In the genomic region with DNA sequence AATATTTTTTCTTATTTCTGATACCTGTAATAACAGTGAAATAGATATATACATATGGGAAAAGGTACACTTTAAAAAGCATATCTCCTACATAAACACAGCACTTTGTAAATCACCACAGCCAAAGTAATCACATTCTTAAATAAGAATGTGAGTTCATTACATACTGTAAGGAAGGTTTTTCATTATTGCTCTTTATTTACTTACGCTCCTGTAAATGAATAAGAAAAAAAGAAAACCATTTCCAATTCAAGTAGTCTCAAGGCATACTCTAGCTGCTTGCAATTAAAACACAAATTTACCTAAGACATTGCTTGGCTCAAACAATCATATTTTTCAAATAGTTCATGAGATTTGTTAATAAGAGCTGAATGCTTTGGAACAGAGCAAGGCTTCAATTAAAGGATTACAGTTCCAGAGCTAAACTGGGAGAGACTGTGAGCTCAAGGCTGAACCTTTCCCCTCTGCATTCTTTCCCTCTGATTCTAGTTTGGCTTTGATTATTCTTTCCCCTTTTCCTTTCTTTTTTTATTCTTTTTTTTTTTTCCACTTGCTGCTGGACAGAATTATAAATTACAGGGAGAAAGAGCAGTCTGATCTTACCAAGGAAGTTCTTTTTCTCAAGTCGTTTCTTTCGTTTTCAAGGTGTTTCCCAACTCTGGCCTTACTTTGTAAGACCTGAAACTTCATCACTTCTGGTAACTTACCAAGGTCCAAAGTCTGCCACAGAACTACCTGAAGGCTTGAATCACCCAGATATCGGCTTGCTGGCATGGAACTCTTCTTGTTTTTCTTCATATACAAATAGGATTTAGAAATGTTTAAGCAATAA, we compare ENCODE assay signal across 8 cellular contexts.
DNase-seq lines count a peak whose midpoint lies in the region; ATAC-seq, FAIRE-seq and TF ChIP-seq lines count a peak whose summit lies in the region.

No MANE protein-coding gene starts in this region.

- no peak for TF ChIP-seq CTCF in breast epithelium (IDR thresholded peaks at IDR 0.05)
- no peak for TF ChIP-seq CTCF in nephron (IDR thresholded peaks at IDR 0.05; ENCODE audit: unreplicated experiment in 3 of 3)
- no peak for TF ChIP-seq CTCF in thyroid gland (IDR thresholded peaks at IDR 0.05)

- H3K9me3 ChIP-seq in breast epithelium = no peaks in the 10 kb centered on the region
- H3K9me3 ChIP-seq in thyroid gland = no peaks in the 10 kb centered on the region

- H3K27me3 Mint-ChIP-seq in nephron (ENCODE audit: low read depth) = no peaks in the 10 kb centered on the region

- FAIRE-seq in G401.6 (lab: Jason Lieb, UNC) = peak; percentile 100

- WGBS in thyroid gland, 2 donors = 67 to 68% methylated on average over 4 of the region's 4 CpGs

- peaks cover 11% of the 10 kb centered on the region for H3K9me3 Mint-ChIP-seq in nephron

- H3K36me3 ChIP-seq in breast epithelium (no peaks in the 10 kb centered on the region), thyroid gland (no peaks in the 10 kb centered on the region)

- H3K4me1 Mint-ChIP-seq in nephron = peaks cover 16% of the 10 kb centered on the region

- H3K4me1 ChIP-seq in breast epithelium (no peaks in the 10 kb centered on the region), thyroid gland (no peaks in the 10 kb centered on the region)

- ATAC-seq in HG03045 (IDR thresholded peaks at IDR 0.05; ENCODE audit: unreplicated experiment) = peak; percentile 49
- ATAC-seq in HG02759 (IDR thresholded peaks at IDR 0.05; ENCODE audit: unreplicated experiment) = no peak

- H3K27ac ChIP-seq in breast epithelium (peak overlapping the region; percentile 7 to 64), thyroid gland (no peak overlapping the region)

- H3K4me3 Mint-ChIP-seq in nephron = no peak overlapping the region

- TF ChIP-seq POLR2A in breast epithelium (IDR thresholded peaks at IDR 0.05) = no peak
- no peak for TF ChIP-seq POLR2A in thyroid gland (IDR thresholded peaks at IDR 0.05)

- peak overlapping the region in 1 of 3 donors; percentile 10 for H3K4me3 ChIP-seq in breast epithelium
- no peak overlapping the region for H3K4me3 ChIP-seq in thyroid gland (replicated peaks in 1 of 3)

- intact Hi-C loops in breast epithelium (cut with DNase I; ENCODE audit: low total_unique reads) (no loop called here), thyroid gland (cut with DNase I) (no loop called here)

- peaks cover 4% of the 10 kb centered on the region for H3K36me3 Mint-ChIP-seq in nephron (ENCODE audit: low read depth)

- DNase-seq in breast epithelium (ENCODE audit: low spot score in 2 of 2) (no peak), thyroid gland (no peak), mesenteric fat pad (ENCODE audit: low spot score) (no peak)
- DNase-seq in activated CD4-positive, CD25-positive, alpha-beta regulatory T cell treated with anti-CD3 and anti-CD28 coated beads, Interleukin-2, amount 50 U/mL, for 72 hours = no peak

- H3K27me3 ChIP-seq in breast epithelium = no peaks in the 10 kb centered on the region
- no peaks in the 10 kb centered on the region for H3K27me3 ChIP-seq in thyroid gland

- H3K27ac Mint-ChIP-seq in nephron = peak overlapping the region in 2 of 3 experiments; percentile 78 to 86

Comparison
In these comparisons a context has a peak if more than half of its experiments do, and no peak if none do; other contexts are left out.
1. H3K27ac ChIP-seq: peak in breast epithelium (2 of 2); none in thyroid gland (0 of 3).